Comparison of ENCODE assay signal across 1 cellular context in the genomic region with DNA sequence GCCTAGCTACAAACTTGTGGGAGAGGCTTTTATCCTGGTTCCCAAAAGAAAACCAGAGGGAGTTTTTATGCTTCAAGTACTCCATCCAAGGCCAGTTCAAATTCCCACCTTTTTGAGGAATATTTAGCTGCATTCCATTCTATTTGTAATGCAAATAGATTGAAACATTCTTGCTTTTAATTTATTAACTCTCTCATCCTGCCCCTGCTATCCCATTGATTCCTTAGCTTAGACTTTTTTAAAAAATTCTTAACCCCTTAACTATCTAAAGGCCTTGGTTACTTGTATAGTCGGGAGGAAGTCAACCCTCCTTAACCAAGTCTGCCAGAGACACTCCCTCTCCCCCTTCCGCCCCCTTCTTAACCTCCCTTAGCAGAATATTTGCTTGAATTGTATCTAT.
TF ChIP-seq lines count a peak whose summit lies in the region.

No MANE protein-coding gene starts in this region.

TF ChIP-seq in H1, 55 proteins besides CTCF, POLR2A, EP300 and RAD21:
- TF ChIP-seq CBX5 (IDR thresholded peaks at IDR 0.05; ENCODE audit: low read depth, low read length) (no peak), TEAD4 (IDR thresholded peaks at IDR 0.05; ENCODE audit: low read depth, low read length) (peak; percentile 67; the same call in 1 of the 2 replicates), PHF8 (conservative IDR thresholded peaks at IDR 0.05; ENCODE audit: low read depth, low read length) (no peak)
- TF ChIP-seq, protein P1, sequence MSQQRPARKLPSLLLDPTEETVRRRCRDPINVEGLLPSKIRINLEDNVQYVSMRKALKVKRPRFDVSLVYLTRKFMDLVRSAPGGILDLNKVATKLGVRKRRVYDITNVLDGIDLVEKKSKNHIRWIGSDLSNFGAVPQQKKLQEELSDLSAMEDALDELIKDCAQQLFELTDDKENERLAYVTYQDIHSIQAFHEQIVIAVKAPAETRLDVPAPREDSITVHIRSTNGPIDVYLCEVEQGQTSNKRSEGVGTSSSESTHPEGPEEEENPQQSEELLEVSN (IDR thresholded peaks at IDR 0.05), result peak; percentile 52; the same call in 1 of the 2 replicates
